1 cellular context compared by ENCODE assay signal in the genomic region with DNA sequence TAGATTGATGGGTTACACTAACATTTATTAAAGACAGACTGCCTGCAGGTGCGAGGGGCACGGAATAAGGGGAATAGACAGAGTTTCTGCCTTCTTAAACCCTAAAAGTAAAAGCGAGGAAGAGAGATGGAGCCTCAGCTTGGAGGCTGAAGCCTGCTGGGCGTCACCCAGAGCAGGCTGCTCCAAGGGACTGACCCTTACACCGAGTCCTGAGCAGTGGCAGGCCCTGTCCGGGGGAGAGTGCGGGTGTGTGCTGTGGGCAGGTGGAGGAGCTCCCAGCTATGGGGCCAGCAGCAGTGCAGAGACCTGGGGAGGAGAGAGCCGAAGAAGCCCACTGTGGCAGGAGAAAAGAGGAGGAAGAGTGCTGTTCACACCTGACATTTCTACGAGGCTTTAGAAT.
TF ChIP-seq lines count a peak whose summit lies in the region.

No MANE protein-coding gene starts in this region.

TF ChIP-seq in GM23338, 12 proteins besides CTCF, POLR2A, EP300 and RAD21 (continued from another document):
- TF ChIP-seq, protein P1, sequence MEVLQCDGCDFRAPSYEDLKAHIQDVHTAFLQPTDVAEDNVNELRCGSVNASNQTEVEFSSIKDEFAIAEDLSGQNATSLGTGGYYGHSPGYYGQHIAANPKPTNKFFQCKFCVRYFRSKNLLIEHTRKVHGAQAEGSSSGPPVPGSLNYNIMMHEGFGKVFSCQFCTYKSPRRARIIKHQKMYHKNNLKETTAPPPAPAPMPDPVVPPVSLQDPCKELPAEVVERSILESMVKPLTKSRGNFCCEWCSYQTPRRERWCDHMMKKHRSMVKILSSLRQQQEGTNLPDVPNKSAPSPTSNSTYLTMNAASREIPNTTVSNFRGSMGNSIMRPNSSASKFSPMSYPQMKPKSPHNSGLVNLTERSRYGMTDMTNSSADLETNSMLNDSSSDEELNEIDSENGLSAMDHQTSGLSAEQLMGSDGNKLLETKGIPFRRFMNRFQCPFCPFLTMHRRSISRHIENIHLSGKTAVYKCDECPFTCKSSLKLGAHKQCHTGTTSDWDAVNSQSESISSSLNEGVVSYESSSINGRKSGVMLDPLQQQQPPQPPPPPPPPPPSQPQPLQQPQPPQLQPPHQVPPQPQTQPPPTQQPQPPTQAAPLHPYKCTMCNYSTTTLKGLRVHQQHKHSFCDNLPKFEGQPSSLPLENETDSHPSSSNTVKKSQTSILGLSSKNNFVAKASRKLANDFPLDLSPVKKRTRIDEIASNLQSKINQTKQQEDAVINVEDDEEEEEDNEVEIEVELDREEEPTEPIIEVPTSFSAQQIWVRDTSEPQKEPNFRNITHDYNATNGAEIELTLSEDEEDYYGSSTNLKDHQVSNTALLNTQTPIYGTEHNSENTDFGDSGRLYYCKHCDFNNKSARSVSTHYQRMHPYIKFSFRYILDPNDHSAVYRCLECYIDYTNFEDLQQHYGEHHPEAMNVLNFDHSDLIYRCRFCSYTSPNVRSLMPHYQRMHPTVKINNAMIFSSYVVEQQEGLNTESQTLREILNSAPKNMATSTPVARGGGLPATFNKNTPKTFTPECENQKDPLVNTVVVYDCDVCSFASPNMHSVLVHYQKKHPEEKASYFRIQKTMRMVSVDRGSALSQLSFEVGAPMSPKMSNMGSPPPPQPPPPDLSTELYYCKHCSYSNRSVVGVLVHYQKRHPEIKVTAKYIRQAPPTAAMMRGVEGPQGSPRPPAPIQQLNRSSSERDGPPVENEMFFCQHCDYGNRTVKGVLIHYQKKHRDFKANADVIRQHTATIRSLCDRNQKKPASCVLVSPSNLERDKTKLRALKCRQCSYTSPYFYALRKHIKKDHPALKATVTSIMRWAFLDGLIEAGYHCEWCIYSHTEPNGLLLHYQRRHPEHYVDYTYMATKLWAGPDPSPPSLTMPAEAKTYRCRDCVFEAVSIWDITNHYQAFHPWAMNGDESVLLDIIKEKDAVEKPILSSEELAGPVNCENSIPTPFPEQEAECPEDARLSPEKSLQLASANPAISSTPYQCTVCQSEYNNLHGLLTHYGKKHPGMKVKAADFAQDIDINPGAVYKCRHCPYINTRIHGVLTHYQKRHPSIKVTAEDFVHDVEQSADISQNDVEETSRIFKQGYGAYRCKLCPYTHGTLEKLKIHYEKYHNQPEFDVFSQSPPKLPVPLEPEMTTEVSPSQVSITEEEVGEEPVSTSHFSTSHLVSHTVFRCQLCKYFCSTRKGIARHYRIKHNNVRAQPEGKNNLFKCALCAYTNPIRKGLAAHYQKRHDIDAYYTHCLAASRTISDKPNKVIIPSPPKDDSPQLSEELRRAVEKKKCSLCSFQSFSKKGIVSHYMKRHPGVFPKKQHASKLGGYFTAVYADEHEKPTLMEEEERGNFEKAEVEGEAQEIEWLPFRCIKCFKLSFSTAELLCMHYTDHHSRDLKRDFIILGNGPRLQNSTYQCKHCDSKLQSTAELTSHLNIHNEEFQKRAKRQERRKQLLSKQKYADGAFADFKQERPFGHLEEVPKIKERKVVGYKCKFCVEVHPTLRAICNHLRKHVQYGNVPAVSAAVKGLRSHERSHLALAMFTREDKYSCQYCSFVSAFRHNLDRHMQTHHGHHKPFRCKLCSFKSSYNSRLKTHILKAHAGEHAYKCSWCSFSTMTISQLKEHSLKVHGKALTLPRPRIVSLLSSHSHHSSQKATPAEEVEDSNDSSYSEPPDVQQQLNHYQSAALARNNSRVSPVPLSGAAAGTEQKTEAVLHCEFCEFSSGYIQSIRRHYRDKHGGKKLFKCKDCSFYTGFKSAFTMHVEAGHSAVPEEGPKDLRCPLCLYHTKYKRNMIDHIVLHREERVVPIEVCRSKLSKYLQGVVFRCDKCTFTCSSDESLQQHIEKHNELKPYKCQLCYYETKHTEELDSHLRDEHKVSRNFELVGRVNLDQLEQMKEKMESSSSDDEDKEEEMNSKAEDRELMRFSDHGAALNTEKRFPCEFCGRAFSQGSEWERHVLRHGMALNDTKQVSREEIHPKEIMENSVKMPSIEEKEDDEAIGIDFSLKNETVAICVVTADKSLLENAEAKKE (CRISPR knock-in tag; IDR thresholded peaks at IDR 0.05), result no peak
